Comparison of ENCODE assay signal across 8 cellular contexts in the genomic region with DNA sequence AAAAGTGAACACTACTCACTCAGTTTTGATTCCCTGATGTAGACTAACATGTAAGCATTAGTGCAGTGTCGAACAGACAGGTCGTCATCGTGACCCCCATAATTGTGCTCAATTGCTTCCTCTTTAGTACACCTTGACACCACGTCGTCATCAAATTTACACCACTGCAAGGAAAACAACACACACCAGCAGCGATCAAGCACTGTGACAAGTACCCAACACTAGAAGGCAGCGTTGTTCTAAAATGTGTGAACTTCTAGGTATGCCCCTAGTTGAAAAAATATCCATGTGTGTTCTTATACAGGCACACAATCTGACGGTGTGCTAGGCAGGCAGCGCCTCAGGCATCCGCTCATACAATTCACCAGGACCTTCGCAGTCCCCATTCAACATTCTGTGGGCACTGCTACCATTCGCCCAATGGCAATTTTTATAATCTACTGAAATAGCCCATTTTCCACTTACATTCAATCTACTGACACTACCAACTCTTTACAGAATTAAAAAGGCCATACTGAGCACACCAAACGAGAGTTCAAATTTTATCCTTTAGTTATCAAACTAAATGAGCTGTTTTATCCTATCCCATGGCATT. TPM values are rescaled to one million over a fixed set of nuclear protein-coding genes. Genes with fewer than 3 reads are reported as not detected.
DNase-seq lines count a peak whose midpoint lies in the region; ATAC-seq and TF ChIP-seq lines count a peak whose summit lies in the region.

No MANE protein-coding gene starts in this region.

- no peaks in the 10 kb centered on the region for H3K4me1 ChIP-seq in BE2C
- H3K4me1 ChIP-seq in OCI-LY1 (ENCODE audit: insufficient read depth, low read length, severe bottlenecking), result no peaks in the 10 kb centered on the region
- no peaks in the 10 kb centered on the region for H3K4me1 ChIP-seq in uterus

- H3K9me3 ChIP-seq in BE2C (no peaks in the 10 kb centered on the region), OCI-LY1 (ENCODE audit: low read length) (no peaks in the 10 kb centered on the region), uterus (no peaks in the 10 kb centered on the region)

- no peaks in the 10 kb centered on the region for H3K79me2 ChIP-seq in OCI-LY1 (ENCODE audit: insufficient read depth, low read length)

- TF ChIP-seq CTCF in BE2C (IDR thresholded peaks at IDR 0.05; ENCODE audit: low read depth, low read length), result peak; percentile 67
- TF ChIP-seq CTCF in GM20000 (IDR thresholded peaks at IDR 0.05; ENCODE audit: extremely low read depth, missing control alignments), result peak; percentile 13
- peak; percentile 24 for TF ChIP-seq CTCF in OCI-LY1 (IDR thresholded peaks at IDR 0.05; ENCODE audit: low read length)
- peak; percentile 64 for TF ChIP-seq CTCF in fibroblast of mammary gland (conservative IDR thresholded peaks at IDR 0.05; ENCODE audit: control insufficient read depth, insufficient read depth, low read depth, low read length)
- TF ChIP-seq CTCF in uterus (IDR thresholded peaks at IDR 0.05), result no peak

- no peak overlapping the region for H3K4me2 ChIP-seq in OCI-LY1 (ENCODE audit: low read length)

- H3K36me3 ChIP-seq in BE2C (peaks cover 95% of the 10 kb centered on the region), OCI-LY1 (ENCODE audit: insufficient read depth, low read length) (peaks cover 96% of the 10 kb centered on the region), uterus (no peaks in the 10 kb centered on the region)

- H4K20me1 ChIP-seq in OCI-LY1 (ENCODE audit: insufficient read depth, low read length), result no peaks in the 10 kb centered on the region

- no peaks in the 10 kb centered on the region for H3K27me3 ChIP-seq in BE2C
- H3K27me3 ChIP-seq in OCI-LY1 (ENCODE audit: insufficient read depth, low read length), result no peaks in the 10 kb centered on the region
- no peaks in the 10 kb centered on the region for H3K27me3 ChIP-seq in uterus

- H3K4me3 ChIP-seq in BE2C (ENCODE audit: low read depth, low read length) (no peak overlapping the region), OCI-LY1 (ENCODE audit: low read depth, low read length, poor library complexity, severe bottlenecking) (no peak overlapping the region), fibroblast of mammary gland (ENCODE audit: control insufficient read depth, low read depth, low read length) (no peak overlapping the region), uterus (no peak overlapping the region)

- ATAC-seq in HG02852 (IDR thresholded peaks at IDR 0.05; ENCODE audit: unreplicated experiment), result no peak
- no peak for ATAC-seq in HG03571 (IDR thresholded peaks at IDR 0.05; ENCODE audit: unreplicated experiment)
- no peak for ATAC-seq in GM19324 (IDR thresholded peaks at IDR 0.05; ENCODE audit: low FRiP score, unreplicated experiment)

- H2AFZ ChIP-seq in OCI-LY1 (ENCODE audit: low read length), result no peak overlapping the region

- H3K27ac ChIP-seq in OCI-LY1 (ENCODE audit: low read depth, low read length, poor library complexity, severe bottlenecking) (no peak overlapping the region), uterus (no peak overlapping the region)

- intact Hi-C loops in uterus (cut with DNase I; ENCODE audit: low total_unique reads), result no loop called here

- H3F3A ChIP-seq in OCI-LY1 (ENCODE audit: insufficient read depth, low read length), result no peaks in the 10 kb centered on the region

- H3K9me2 ChIP-seq in OCI-LY1 (ENCODE audit: low read depth, low read length), result no peaks in the 10 kb centered on the region

- DNase-seq in BE2C (no peak), GM20000 (ENCODE audit: low spot score) (no peak), fibroblast of mammary gland (ENCODE audit: low read depth) (peak; percentile 59), uterus (no peak)

- no peak for TF ChIP-seq POLR2A in uterus (IDR thresholded peaks at IDR 0.05)

- H3K9ac ChIP-seq in OCI-LY1 (ENCODE audit: low read length), result no peak overlapping the region

RNA-seq across cellular contexts. Expression of a gene that starts 23.1 kb away (rescaled TPM):
- not detected for polyA plus RNA-seq in BE2C (2012; ENCODE audit: insufficient read depth, insufficient read length, low read depth)
- total RNA-seq in uterus, result not detected

RNA-seq across cellular contexts. Expression of a gene that starts 36.5 kb away (rescaled TPM):
- 101 TPM for polyA plus RNA-seq in BE2C (2012; ENCODE audit: insufficient read depth, insufficient read length, low read depth)
- 10 to 100 TPM; 20.0 to 79.2 (median 67.4) TPM for total RNA-seq in uterus

RNA-seq across cellular contexts. Expression of a gene that starts 58.4 kb away (rescaled TPM):
- polyA plus RNA-seq in BE2C (2012; ENCODE audit: insufficient read depth, insufficient read length, low read depth), result 70.9 TPM
- 100 to 1,000 TPM in 2 of 4 donors, 10 to 100 TPM in 2; 20.9 to 223 (median 122) TPM for total RNA-seq in uterus

Comparison
In these comparisons a context has a peak if more than half of its experiments do, and no peak if none do; other contexts are left out.
1. CTCF ChIP-seq: peak in BE2C (single experiment), GM20000 (single experiment), OCI-LY1 (single experiment) and fibroblast of mammary gland (single experiment); none in uterus (0 of 4).